ENCODE assay signal across 31 cellular contexts in genomic region chr2:78984386-78984785, GRCh38. TPM values are rescaled to one million over a fixed set of nuclear protein-coding genes. Genes with fewer than 3 reads are reported as not detected.
"Had no signal": no experiment of that assay in that cellular context is flagged by ENCODE, and none has a peak within 500 bp of the region (broad histone marks: within the 10 kb centered on the region; RNA-seq: fewer than 3 reads in every experiment).

No MANE protein-coding gene starts in this region.

- H3K4me3 ChIP-seq: dorsolateral prefrontal cortex, gastroesophageal sphincter, heart left ventricle, hepatocyte, lower lobe of right lung, ovary, psoas muscle, sigmoid colon, spleen, thoracic aorta, tibial nerve, upper lobe of right lung, uterus had no signal

- H3K36me3 ChIP-seq: gastroesophageal sphincter, heart left ventricle, lower lobe of right lung, ovary, sigmoid colon, spleen, thoracic aorta, tibial nerve, upper lobe of right lung, uterus had no signal

- H2AFZ ChIP-seq: hepatocyte had no signal

- H3K27me3 ChIP-seq: foreskin keratinocyte, hepatocyte, ovary, sigmoid colon, tibial nerve, uterus had no signal

- H3K27ac ChIP-seq: dorsolateral prefrontal cortex, epithelial cell of prostate, foreskin keratinocyte, gastroesophageal sphincter, heart left ventricle, hepatocyte, lower lobe of right lung, ovary, psoas muscle, sigmoid colon, spleen, thoracic aorta, tibial nerve, upper lobe of right lung, uterus had no signal

- H3K4me2 ChIP-seq: hepatocyte had no signal

- H3K4me1 ChIP-seq: foreskin keratinocyte, gastroesophageal sphincter, heart left ventricle, lower lobe of right lung, psoas muscle, spleen, tibial nerve, upper lobe of right lung, uterus had no signal

- FAIRE-seq: colon had no signal

- ATAC-seq: esophagus mucosa; foreskin keratinocyte; gastroesophageal sphincter; heart left ventricle; left ventricle myocardium superior; lower lobe of right lung; natural killer cell; psoas muscle; right cardiac atrium; stimulated activated memory B cell treated with anti-CD40 and anti-IgM and Interleukin-4, amounts not matched to agents 10 μg/mL and 1 μg/mL and 100 μg/mL, for 72 hours; upper lobe of right lung had no signal

- DNase-seq: dorsolateral prefrontal cortex; effector CD4-positive, alpha-beta T cell; foreskin keratinocyte; heart left ventricle; islet precursor cell; kidney glomerular epithelial cell; left ventricle myocardium superior; lower lobe of right lung; natural killer cell; occipital lobe; ovary; posterior cingulate gyrus; psoas muscle; right cardiac atrium; sigmoid colon; spleen; stimulated activated CD4-positive, alpha-beta T cell treated with anti-CD3 and anti-CD28 coated beads, Interleukin-4, amount 100 ng/mL, for 4 hours; upper lobe of right lung; uterus had no signal

- H3K9me3 ChIP-seq: gastroesophageal sphincter, heart left ventricle, lower lobe of right lung, ovary, psoas muscle, sigmoid colon, spleen, thoracic aorta, tibial nerve, upper lobe of right lung, uterus had no signal

- H3K79me2 ChIP-seq: hepatocyte had no signal

RNA-seq across cellular contexts. Expression of gene REG3G, which starts 41.1 kb away (rescaled TPM):
- total RNA-seq: dorsolateral prefrontal cortex, esophagus mucosa, foreskin keratinocyte, gastroesophageal sphincter, heart left ventricle, left ventricle myocardium superior, lower lobe of right lung, mononuclear cell, natural killer cell, occipital lobe, psoas muscle, renal cortical epithelial cell, right cardiac atrium, sigmoid colon, skeletal muscle tissue, thoracic aorta, tibial nerve, upper lobe of right lung had no signal
- polyA plus RNA-seq: foreskin keratinocyte, neural cell, right cardiac atrium had no signal
